In the genomic region with DNA sequence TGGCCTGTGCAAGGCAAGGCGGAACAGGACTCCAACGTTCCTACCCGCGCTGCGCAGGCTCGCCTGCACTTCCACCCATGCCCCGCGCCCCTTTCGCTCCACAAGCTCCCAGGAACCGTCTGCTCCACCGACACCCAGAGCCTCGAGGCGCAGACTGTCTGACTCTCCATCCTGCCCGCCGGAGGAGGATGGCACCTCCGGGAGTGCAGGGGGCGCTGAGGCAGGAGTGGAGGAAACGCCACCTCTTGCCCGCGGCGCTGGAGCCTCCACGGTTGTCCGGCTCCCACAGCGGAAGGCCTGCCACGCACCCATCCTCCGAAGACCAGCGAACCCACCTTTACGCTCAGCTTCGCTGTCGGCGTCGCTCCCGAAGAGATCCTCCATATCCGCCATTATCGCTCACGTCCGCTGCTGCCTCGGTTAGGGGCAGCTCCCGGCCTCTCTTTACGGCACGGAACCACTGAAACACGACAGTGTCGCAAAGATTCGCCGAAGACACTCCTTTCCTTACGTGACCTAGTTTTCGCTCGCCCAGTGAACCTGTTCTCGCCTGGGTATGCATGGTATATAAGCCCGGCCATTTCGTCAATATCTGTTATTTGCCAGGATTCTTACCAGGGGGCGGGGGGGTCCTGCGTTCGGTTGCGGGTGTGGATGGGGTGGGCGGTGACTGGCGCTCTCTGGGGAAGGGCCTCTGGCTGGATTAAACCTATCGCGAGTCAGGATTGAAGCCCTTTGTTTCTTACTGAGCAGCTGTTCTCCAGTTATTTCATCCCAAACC, we compare ENCODE assay signal across 8 cellular contexts. TPM values are rescaled to one million over a fixed set of nuclear protein-coding genes. Genes with fewer than 3 reads are reported as not detected.
A peak's percentile ranks its signal among the peaks of the same experiment; 100 is the strongest.
DNase-seq lines count a peak whose midpoint lies in the region; ATAC-seq and TF ChIP-seq lines count a peak whose summit lies in the region.

A gene (minus strand): TSS at position 426 of the 781 bp plus-strand sequence. CDS start 33 bp downstream, at position 393.

- H3K27me3 Mint-ChIP-seq in CD14-positive monocyte (ENCODE audit: low read depth in 3 of 3) = no peaks in the 10 kb centered on the region

- peaks cover 18% of the 10 kb centered on the region for H3K4me1 Mint-ChIP-seq in CD14-positive monocyte

- TF ChIP-seq CTCF in CD14-positive monocyte (IDR thresholded peaks at IDR 0.05) (peak; percentile 28), liver (IDR thresholded peaks at IDR 0.05; ENCODE audit: low read depth, low read length, missing input control) (no peak)

- under 1% methylated on average over 59 of the region's 59 CpGs for WGBS in liver

- H3K9me3 ChIP-seq in liver (ENCODE audit: control insufficient read depth in 4 of 4, low read length in 3 of 4) = no peaks in the 10 kb centered on the region

- no peaks in the 10 kb centered on the region for H3K27me3 ChIP-seq in liver (ENCODE audit: control insufficient read depth in 4 of 4, insufficient read depth in 4 of 4, low read length in 3 of 4)

- H3K4me1 ChIP-seq in liver (ENCODE audit: control insufficient read depth in 4 of 4, insufficient read depth in 4 of 4, low read length in 3 of 4) = peaks cover 7 to 20% (median 15%) of the 10 kb centered on the region in 4 donors

- H3K36me3 ChIP-seq in liver (ENCODE audit: control insufficient read depth in 4 of 4, insufficient read depth in 3 of 4, low read depth in 1 of 4, low read length in 3 of 4) = no peaks in the 10 kb centered on the region

- intact Hi-C loops in CD14-positive monocyte (cut with micrococcal nuclease) = loop anchor here in 1 of 2 donors (5.0 kb wide), 1 partner anchor 41 kb away; no protein-coding TSS in a partner anchor

- peak; percentile 74 for ATAC-seq in GM19351 (IDR thresholded peaks at IDR 0.05; ENCODE audit: unreplicated experiment)
- peak; percentile 72 for ATAC-seq in HG03521 (IDR thresholded peaks at IDR 0.05; ENCODE audit: unreplicated experiment)

- peak within 1 kb of the TSS; percentile 92 to 98 (median 94) for H3K27ac Mint-ChIP-seq in CD14-positive monocyte

- peak; percentile 91 for DNase-seq in CD14-positive monocyte (ENCODE audit: low spot score)
- peak; percentile 100 for DNase-seq in NCI-H69 (lab: John Stamatoyannopoulos, UW)
- DNase-seq in activated CD4-positive, alpha-beta T cell treated with anti-CD3 and anti-CD28 coated beads, Interleukin-2, amount 50 U/mL, for 1 hour = peak; percentile 81
- DNase-seq in dermis blood vessel endothelial cell = peak; percentile 98
- peak; percentile 92 for DNase-seq in stimulated activated CD4-positive, alpha-beta T cell treated with anti-CD3 and anti-CD28 coated beads, Interleukin-4, amount 100 ng/mL, for 24 hours

- H3K27ac ChIP-seq in liver (ENCODE audit: low read depth in 1 of 2, low read length in 2 of 2) = peak within 1 kb of the TSS; percentile 80 to 82

- peaks cover 7 to 12% of the 10 kb centered on the region in 2 donors for H3K36me3 Mint-ChIP-seq in CD14-positive monocyte

- peak within 1 kb of the TSS; percentile 49 to 63 for H3K9ac ChIP-seq in liver (ENCODE audit: low read depth in 1 of 2, low read length in 2 of 2)

- H3K4me3 Mint-ChIP-seq in CD14-positive monocyte = peak within 1 kb of the TSS; percentile 94 to 99

- peak within 1 kb of the TSS; percentile 71 to 89 (median 82) for H3K4me3 ChIP-seq in liver (ENCODE audit: low read depth in 1 of 3, low read length in 3 of 3)

- peaks cover 10 to 21% (median 15%) of the 10 kb centered on the region in 7 donors for H3K9me3 Mint-ChIP-seq in CD14-positive monocyte

- peak; percentile 55 to 62 for TF ChIP-seq RAD21 in liver (IDR thresholded peaks at IDR 0.05)

TF ChIP-seq in liver, 16 proteins besides CTCF, POLR2A, EP300 and RAD21:
- TF ChIP-seq EGR1 (IDR thresholded peaks at IDR 0.05; ENCODE audit: low read depth in 2 of 2) = peak in 1 of 2 donors; percentile 22
- peak; percentile 27 to 59 for TF ChIP-seq HNF4A (conservative IDR thresholded peaks at IDR 0.05)
- peak; percentile 39 for TF ChIP-seq SP1 (IDR thresholded peaks at IDR 0.05)
- TF ChIP-seq, protein P1, sequence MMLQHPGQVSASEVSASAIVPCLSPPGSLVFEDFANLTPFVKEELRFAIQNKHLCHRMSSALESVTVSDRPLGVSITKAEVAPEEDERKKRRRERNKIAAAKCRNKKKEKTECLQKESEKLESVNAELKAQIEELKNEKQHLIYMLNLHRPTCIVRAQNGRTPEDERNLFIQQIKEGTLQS (IDR thresholded peaks at IDR 0.05) = no peak
- peak in 1 of 2 donors; percentile 40 for TF ChIP-seq JUND (IDR thresholded peaks at IDR 0.05)
- peak; percentile 67 for TF ChIP-seq TAF1 (conservative IDR thresholded peaks at IDR 0.05)
- peak; percentile 62 for TF ChIP-seq FOXA2 (IDR thresholded peaks at IDR 0.05)
- TF ChIP-seq FOXA1 (IDR thresholded peaks at IDR 0.05) = peak; percentile 43
- TF ChIP-seq, protein P2, sequence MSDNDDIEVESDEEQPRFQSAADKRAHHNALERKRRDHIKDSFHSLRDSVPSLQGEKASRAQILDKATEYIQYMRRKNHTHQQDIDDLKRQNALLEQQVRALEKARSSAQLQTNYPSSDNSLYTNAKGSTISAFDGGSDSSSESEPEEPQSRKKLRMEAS (IDR thresholded peaks at IDR 0.05) = peak; percentile 49
- TF ChIP-seq GABPA (IDR thresholded peaks at IDR 0.05 in 1 of 2, conservative IDR thresholded peaks at IDR 0.05 in 1 of 2) = peak in 1 of 2 donors; percentile 70
- TF ChIP-seq RXRA (IDR thresholded peaks at IDR 0.05) = peak; percentile 89 to 92
- TF ChIP-seq HNF4G (IDR thresholded peaks at IDR 0.05) = no peak
- peak; percentile 99 for TF ChIP-seq YY1 (IDR thresholded peaks at IDR 0.05)
- no peak for TF ChIP-seq NR2F2 (IDR thresholded peaks at IDR 0.05)
- TF ChIP-seq, protein P3, sequence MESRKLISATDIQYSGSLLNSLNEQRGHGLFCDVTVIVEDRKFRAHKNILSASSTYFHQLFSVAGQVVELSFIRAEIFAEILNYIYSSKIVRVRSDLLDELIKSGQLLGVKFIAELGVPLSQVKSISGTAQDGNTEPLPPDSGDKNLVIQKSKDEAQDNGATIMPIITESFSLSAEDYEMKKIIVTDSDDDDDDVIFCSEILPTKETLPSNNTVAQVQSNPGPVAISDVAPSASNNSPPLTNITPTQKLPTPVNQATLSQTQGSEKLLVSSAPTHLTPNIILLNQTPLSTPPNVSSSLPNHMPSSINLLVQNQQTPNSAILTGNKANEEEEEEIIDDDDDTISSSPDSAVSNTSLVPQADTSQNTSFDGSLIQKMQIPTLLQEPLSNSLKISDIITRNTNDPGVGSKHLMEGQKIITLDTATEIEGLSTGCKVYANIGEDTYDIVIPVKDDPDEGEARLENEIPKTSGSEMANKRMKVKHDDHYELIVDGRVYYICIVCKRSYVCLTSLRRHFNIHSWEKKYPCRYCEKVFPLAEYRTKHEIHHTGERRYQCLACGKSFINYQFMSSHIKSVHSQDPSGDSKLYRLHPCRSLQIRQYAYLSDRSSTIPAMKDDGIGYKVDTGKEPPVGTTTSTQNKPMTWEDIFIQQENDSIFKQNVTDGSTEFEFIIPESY (IDR thresholded peaks at IDR 0.05) = peak; percentile 87
- TF ChIP-seq, protein P4, sequence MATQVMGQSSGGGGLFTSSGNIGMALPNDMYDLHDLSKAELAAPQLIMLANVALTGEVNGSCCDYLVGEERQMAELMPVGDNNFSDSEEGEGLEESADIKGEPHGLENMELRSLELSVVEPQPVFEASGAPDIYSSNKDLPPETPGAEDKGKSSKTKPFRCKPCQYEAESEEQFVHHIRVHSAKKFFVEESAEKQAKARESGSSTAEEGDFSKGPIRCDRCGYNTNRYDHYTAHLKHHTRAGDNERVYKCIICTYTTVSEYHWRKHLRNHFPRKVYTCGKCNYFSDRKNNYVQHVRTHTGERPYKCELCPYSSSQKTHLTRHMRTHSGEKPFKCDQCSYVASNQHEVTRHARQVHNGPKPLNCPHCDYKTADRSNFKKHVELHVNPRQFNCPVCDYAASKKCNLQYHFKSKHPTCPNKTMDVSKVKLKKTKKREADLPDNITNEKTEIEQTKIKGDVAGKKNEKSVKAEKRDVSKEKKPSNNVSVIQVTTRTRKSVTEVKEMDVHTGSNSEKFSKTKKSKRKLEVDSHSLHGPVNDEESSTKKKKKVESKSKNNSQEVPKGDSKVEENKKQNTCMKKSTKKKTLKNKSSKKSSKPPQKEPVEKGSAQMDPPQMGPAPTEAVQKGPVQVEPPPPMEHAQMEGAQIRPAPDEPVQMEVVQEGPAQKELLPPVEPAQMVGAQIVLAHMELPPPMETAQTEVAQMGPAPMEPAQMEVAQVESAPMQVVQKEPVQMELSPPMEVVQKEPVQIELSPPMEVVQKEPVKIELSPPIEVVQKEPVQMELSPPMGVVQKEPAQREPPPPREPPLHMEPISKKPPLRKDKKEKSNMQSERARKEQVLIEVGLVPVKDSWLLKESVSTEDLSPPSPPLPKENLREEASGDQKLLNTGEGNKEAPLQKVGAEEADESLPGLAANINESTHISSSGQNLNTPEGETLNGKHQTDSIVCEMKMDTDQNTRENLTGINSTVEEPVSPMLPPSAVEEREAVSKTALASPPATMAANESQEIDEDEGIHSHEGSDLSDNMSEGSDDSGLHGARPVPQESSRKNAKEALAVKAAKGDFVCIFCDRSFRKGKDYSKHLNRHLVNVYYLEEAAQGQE (IDR thresholded peaks at IDR 0.05) = peak; percentile 65

RNA-seq across cellular contexts. Expression of the gene that starts here (rescaled TPM):
- polyA plus RNA-seq in CD14-positive monocyte (1 to 10 TPM; 4.7 to 9.3 TPM), liver (10 to 100 TPM; 11.3 to 14.5 TPM)
- total RNA-seq in dermis blood vessel endothelial cell (38.6 and 59.1 TPM in 2 replicates), liver (10 to 100 TPM; 13.3 to 23.3 TPM)

Comparison
In these comparisons a context has a peak if more than half of its experiments do, and no peak if none do; other contexts are left out.
1. Peak in every context shown above with its lines: DNase-seq, ATAC-seq, H3K4me3 ChIP-seq and H3K27ac ChIP-seq.